In genomic region chr10:91634246-91634645, GRCh38 we compare ENCODE assay signal across 17 cellular contexts. TPM values are rescaled to one million over a fixed set of nuclear protein-coding genes. Genes with fewer than 3 reads are reported as not detected.
"Had no signal": no experiment of that assay in that cellular context is flagged by ENCODE, and none has a peak within 500 bp of the region (broad histone marks: within the 10 kb centered on the region; RNA-seq: fewer than 3 reads in every experiment).

No MANE protein-coding gene starts in this region.

- H3K36me3 Mint-ChIP-seq: activated naive CD8-positive, alpha-beta T cell treated with anti-CD3 and anti-CD28 coated beads, Interleukin-2, amount 10 ng/mL, durations not matched to agents 7 days and 5 days; immature natural killer cell; T-cell had no signal

- ATAC-seq: activated CD4-positive, CD25-positive, alpha-beta regulatory T cell treated with anti-CD3 and anti-CD28 coated beads, Interleukin-2, amount 50 U/mL, for 24 hours; lower lobe of right lung; T-cell had no signal

- FAIRE-seq: bronchial epithelial cell, endometrium had no signal

- H3K9me3 ChIP-seq: lower lobe of right lung, SK-N-SH had no signal

- H3K27ac Mint-ChIP-seq: activated naive CD8-positive, alpha-beta T cell treated with anti-CD3 and anti-CD28 coated beads, Interleukin-2, amount 10 ng/mL, durations not matched to agents 7 days and 5 days; immature natural killer cell; T-cell had no signal

- DNase-seq: activated CD4-positive, alpha-beta T cell treated with anti-CD3 and anti-CD28 coated beads, Interleukin-2, amount 50 U/mL, for 1 hour; activated CD8-positive, alpha-beta memory T cell treated with anti-CD3 and anti-CD28 coated beads for 24 hours; activated naive CD4-positive, alpha-beta T cell; activated naive CD8-positive, alpha-beta T cell treated with anti-CD3 and anti-CD28 coated beads, Interleukin-2, amount 10 ng/mL, durations not matched to agents 7 days and 5 days; aorta; immature natural killer cell; lower lobe of right lung; SK-N-SH; stimulated activated CD4-positive, alpha-beta T cell treated with anti-CD3 and anti-CD28 coated beads, Interleukin-15, amount 100 ng/mL, for 24 hours; stimulated activated CD4-positive, alpha-beta T cell treated with anti-CD3 and anti-CD28 coated beads, Interleukin-4, amount 100 ng/mL, for 1 hour; stimulated activated naive CD4-positive, alpha-beta T cell treated with Interleukin-2 at 50 U/mL for 16 hours; T-cell; T-helper 9 cell had no signal

- H3K9me3 Mint-ChIP-seq: activated naive CD8-positive, alpha-beta T cell treated with anti-CD3 and anti-CD28 coated beads, Interleukin-2, amount 10 ng/mL, durations not matched to agents 7 days and 5 days; immature natural killer cell; neural crest cell; T-cell had no signal

RNA-seq across cellular contexts. Expression of gene PPP1R3C, which starts 1.4 kb away (rescaled TPM):
- polyA plus RNA-seq: immature natural killer cell had no signal
